16 cellular contexts compared by ENCODE assay signal in the genomic region with DNA sequence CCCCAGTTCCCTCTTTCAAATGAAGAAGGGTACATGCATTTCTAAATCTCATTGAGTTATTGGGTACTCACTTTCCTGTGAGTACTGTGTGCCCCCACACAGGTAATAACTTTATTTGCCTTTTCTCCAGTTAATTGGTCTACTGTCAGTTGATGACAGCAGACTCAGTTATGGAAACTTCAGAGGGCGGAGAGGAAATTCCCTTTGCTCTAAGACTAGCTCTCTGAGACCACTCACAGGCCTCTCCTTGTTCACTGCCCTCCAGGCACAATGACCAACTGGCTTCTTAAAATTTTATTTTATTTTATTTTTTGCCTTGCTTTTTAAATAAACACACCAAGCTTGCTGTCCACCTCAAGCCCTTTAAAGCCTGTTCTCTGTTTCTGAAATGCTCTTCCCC.
DNase-seq lines count a peak whose midpoint lies in the region; ATAC-seq lines count a peak whose summit lies in the region.
"Had no signal": no experiment of that assay in that cellular context is flagged by ENCODE, and none has a peak within 500 bp of the region (broad histone marks: within the 10 kb centered on the region; RNA-seq: fewer than 3 reads in every experiment).

No MANE protein-coding gene starts in this region.

- peak overlapping the region; percentile 47 for H3K27ac Mint-ChIP-seq in activated T-cell treated with anti-CD3 and anti-CD28 coated beads, Interleukin-2, amount 50 U/mL, for 24 hours
- H3K27ac Mint-ChIP-seq in activated T-helper 17 cell treated with anti-CD3 and anti-CD28 coated beads, Interleukin-2, amount 50 U/mL, for 72 hours: peak overlapping the region; percentile 21
- peak overlapping the region; percentile 29 for H3K27ac Mint-ChIP-seq in central memory CD8-positive, alpha-beta T cell (ENCODE audit: low read depth)

- H3K4me1 ChIP-seq in SJCRH30: no peaks in the 10 kb centered on the region
- H3K4me1 ChIP-seq: A549, BE2C, HAP-1 had no signal

- no peak overlapping the region for H3K4me3 ChIP-seq in SJCRH30
- H3K4me3 ChIP-seq: A549, HAP-1 had no signal

- peaks cover 11% of the 10 kb centered on the region for H3K9me3 Mint-ChIP-seq in activated T-cell treated with anti-CD3 and anti-CD28 coated beads, Interleukin-2, amount 50 U/mL, for 24 hours
- peaks cover 3% of the 10 kb centered on the region for H3K9me3 Mint-ChIP-seq in activated T-cell treated with anti-CD3 and anti-CD28 coated beads, Interleukin-2, amount 50 U/mL, for 4 hours
- H3K9me3 Mint-ChIP-seq in activated T-helper 17 cell treated with anti-CD3 and anti-CD28 coated beads, Interleukin-2, amount 50 U/mL, for 72 hours: no peaks in the 10 kb centered on the region
- H3K9me3 Mint-ChIP-seq in central memory CD8-positive, alpha-beta T cell: peaks cover 3% of the 10 kb centered on the region

- H3K9me3 ChIP-seq in SJCRH30 (replicated peaks): no peaks in the 10 kb centered on the region; the same call in 1 of the 2 replicates
- H3K9me3 ChIP-seq: A549, BE2C, HAP-1 had no signal

- H3K27ac ChIP-seq in SJCRH30: no peak overlapping the region
- H3K27ac ChIP-seq: A549, C4-2B had no signal

- no peak for DNase-seq in activated T-cell treated with anti-CD3 and anti-CD28 coated beads, Interleukin-2, amount 50 U/mL, for 24 hours
- DNase-seq in activated T-cell treated with anti-CD3 and anti-CD28 coated beads, Interleukin-2, amount 50 U/mL, for 4 hours: no peak
- DNase-seq in central memory CD8-positive, alpha-beta T cell (ENCODE audit: low spot score in 2 of 2): no peak
- DNase-seq in stimulated activated naive CD8-positive, alpha-beta T cell treated with anti-CD3 and anti-CD28 coated beads, Interleukin-15, Interleukin-2, amounts not matched to agents 100 U/mL and 50 U/mL, for 24 hours: peak; percentile 9
- no peak for DNase-seq in RKO (ENCODE audit: low spot score)
- no peak for DNase-seq in D341Med (ENCODE audit: low spot score)
- DNase-seq in SJCRH30: no peak
- DNase-seq: BE2C; CD4-positive, alpha-beta memory T cell; DMS153; DMS79 treated with DMSO at 0.1 percent for 48 hours; EL had no signal

- peaks cover 47% of the 10 kb centered on the region for H3K4me1 Mint-ChIP-seq in activated T-cell treated with anti-CD3 and anti-CD28 coated beads, Interleukin-2, amount 50 U/mL, for 24 hours (ENCODE audit: low read depth)
- peaks cover 37% of the 10 kb centered on the region for H3K4me1 Mint-ChIP-seq in activated T-cell treated with anti-CD3 and anti-CD28 coated beads, Interleukin-2, amount 50 U/mL, for 4 hours (ENCODE audit: low read depth)
- peaks cover 33% of the 10 kb centered on the region for H3K4me1 Mint-ChIP-seq in activated T-helper 17 cell treated with anti-CD3 and anti-CD28 coated beads, Interleukin-2, amount 50 U/mL, for 72 hours
- peaks cover 22% of the 10 kb centered on the region for H3K4me1 Mint-ChIP-seq in central memory CD8-positive, alpha-beta T cell

- H3K27me3 Mint-ChIP-seq in activated T-cell treated with anti-CD3 and anti-CD28 coated beads, Interleukin-2, amount 50 U/mL, for 24 hours: no peaks in the 10 kb centered on the region
- no peaks in the 10 kb centered on the region for H3K27me3 Mint-ChIP-seq in activated T-cell treated with anti-CD3 and anti-CD28 coated beads, Interleukin-2, amount 50 U/mL, for 4 hours (ENCODE audit: low read depth)
- H3K27me3 Mint-ChIP-seq in activated T-helper 17 cell treated with anti-CD3 and anti-CD28 coated beads, Interleukin-2, amount 50 U/mL, for 72 hours: no peaks in the 10 kb centered on the region
- no peaks in the 10 kb centered on the region for H3K27me3 Mint-ChIP-seq in central memory CD8-positive, alpha-beta T cell
- H3K27me3 Mint-ChIP-seq: CD4-positive, alpha-beta memory T cell had no signal

- H3K36me3 Mint-ChIP-seq in activated T-cell treated with anti-CD3 and anti-CD28 coated beads, Interleukin-2, amount 50 U/mL, for 24 hours (ENCODE audit: low read depth): peaks cover 36% of the 10 kb centered on the region
- H3K36me3 Mint-ChIP-seq in activated T-cell treated with anti-CD3 and anti-CD28 coated beads, Interleukin-2, amount 50 U/mL, for 4 hours (ENCODE audit: insufficient read depth): peaks cover 34% of the 10 kb centered on the region
- peaks cover 35% of the 10 kb centered on the region for H3K36me3 Mint-ChIP-seq in activated T-helper 17 cell treated with anti-CD3 and anti-CD28 coated beads, Interleukin-2, amount 50 U/mL, for 72 hours (ENCODE audit: low read depth)
- peaks cover 2% of the 10 kb centered on the region for H3K36me3 Mint-ChIP-seq in central memory CD8-positive, alpha-beta T cell (ENCODE audit: insufficient read depth)

- no peaks in the 10 kb centered on the region for H3K36me3 ChIP-seq in SJCRH30
- H3K36me3 ChIP-seq: BE2C, HAP-1 had no signal

- no peak for ATAC-seq in activated T-cell treated with anti-CD3 and anti-CD28 coated beads, Interleukin-2, amount 50 U/mL, for 4 hours
- ATAC-seq in activated T-helper 17 cell treated with anti-CD3 and anti-CD28 coated beads, Interleukin-2, amount 50 U/mL, for 72 hours (replicated peaks): no peak
- no peak for ATAC-seq in central memory CD8-positive, alpha-beta T cell (replicated peaks; ENCODE audit: extremely low read depth, poor library complexity, severe bottlenecking)
- ATAC-seq in stimulated activated naive CD8-positive, alpha-beta T cell treated with anti-CD3 and anti-CD28 coated beads, Interleukin-15, Interleukin-2, amounts not matched to agents 100 U/mL and 50 U/mL, for 24 hours: peak; percentile 63
- ATAC-seq: A549 had no signal

- no peaks in the 10 kb centered on the region for H3K27me3 ChIP-seq in SJCRH30
- H3K27me3 ChIP-seq: BE2C had no signal

- H3K4me3 Mint-ChIP-seq in activated T-cell treated with anti-CD3 and anti-CD28 coated beads, Interleukin-2, amount 50 U/mL, for 24 hours: no peak overlapping the region
- H3K4me3 Mint-ChIP-seq in activated T-cell treated with anti-CD3 and anti-CD28 coated beads, Interleukin-2, amount 50 U/mL, for 4 hours: no peak overlapping the region
- H3K4me3 Mint-ChIP-seq in activated T-helper 17 cell treated with anti-CD3 and anti-CD28 coated beads, Interleukin-2, amount 50 U/mL, for 72 hours: no peak overlapping the region
- H3K4me3 Mint-ChIP-seq in central memory CD8-positive, alpha-beta T cell: no peak overlapping the region
- H3K4me3 Mint-ChIP-seq: CD4-positive, alpha-beta memory T cell had no signal
